ENCODE assay signal across 1 cellular context in the genomic region with DNA sequence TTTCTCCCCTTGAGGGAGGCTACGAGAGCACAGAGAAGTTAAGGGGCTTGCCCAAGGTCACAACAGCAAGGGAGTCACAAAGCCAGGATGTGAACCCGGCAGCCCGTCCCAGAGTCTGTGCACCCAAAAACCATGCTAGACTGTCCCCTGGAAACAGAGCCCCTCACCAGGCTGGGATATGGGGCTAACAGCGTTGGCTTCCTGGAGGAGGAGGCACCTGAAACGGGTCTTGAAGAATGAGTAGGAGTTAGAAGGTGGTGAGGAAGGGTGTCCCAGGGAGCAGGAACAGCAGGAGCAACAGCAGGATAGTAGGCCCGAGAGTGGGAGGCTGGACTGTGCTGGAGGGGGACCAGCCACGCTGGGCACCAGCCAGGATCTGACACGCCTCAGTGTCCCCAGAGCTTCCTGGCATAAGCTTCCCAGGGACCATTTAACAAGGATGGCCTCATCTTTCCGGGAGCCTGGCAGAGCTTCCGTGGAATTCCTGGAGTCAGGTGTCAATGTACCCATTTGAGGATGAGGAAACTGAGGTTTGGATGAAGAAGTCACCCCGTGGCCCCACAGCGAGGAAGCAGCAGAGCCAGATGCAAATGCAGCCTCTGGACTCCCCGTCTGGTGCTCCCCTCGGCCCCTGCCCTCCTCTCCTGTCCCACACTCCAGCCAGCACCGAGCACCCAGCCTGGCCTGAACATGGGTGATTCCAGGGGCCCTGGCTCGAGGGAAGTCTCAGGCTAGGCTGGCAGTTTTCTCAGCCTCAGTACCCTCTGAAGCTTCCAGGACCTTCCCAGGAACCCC.
TF ChIP-seq lines count a peak whose summit lies in the region.

No MANE protein-coding gene starts in this region.

TF ChIP-seq in K562, 482 proteins besides CTCF, POLR2A, EP300 and RAD21:
- peak; percentile 83 for TF ChIP-seq ZFP36 (IDR thresholded peaks at IDR 0.05; ENCODE audit: low read depth, low read length, partially characterized antibody)
- TF ChIP-seq ZNF3 (CRISPR knock-in tag; IDR thresholded peaks at IDR 0.05): no peak
- TF ChIP-seq, protein P1, sequence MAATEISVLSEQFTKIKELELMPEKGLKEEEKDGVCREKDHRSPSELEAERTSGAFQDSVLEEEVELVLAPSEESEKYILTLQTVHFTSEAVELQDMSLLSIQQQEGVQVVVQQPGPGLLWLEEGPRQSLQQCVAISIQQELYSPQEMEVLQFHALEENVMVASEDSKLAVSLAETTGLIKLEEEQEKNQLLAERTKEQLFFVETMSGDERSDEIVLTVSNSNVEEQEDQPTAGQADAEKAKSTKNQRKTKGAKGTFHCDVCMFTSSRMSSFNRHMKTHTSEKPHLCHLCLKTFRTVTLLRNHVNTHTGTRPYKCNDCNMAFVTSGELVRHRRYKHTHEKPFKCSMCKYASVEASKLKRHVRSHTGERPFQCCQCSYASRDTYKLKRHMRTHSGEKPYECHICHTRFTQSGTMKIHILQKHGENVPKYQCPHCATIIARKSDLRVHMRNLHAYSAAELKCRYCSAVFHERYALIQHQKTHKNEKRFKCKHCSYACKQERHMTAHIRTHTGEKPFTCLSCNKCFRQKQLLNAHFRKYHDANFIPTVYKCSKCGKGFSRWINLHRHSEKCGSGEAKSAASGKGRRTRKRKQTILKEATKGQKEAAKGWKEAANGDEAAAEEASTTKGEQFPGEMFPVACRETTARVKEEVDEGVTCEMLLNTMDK (IDR thresholded peaks at IDR 0.05; ENCODE audit: borderline replicate concordance, insufficient read depth, low read depth, low read length, poor library complexity, severe bottlenecking): no peak
- TF ChIP-seq SAFB2 (IDR thresholded peaks at IDR 0.05; ENCODE audit: borderline replicate concordance, low read depth, low read length, severe bottlenecking): no peak
- no peak for TF ChIP-seq NCOA2 (IDR thresholded peaks at IDR 0.05; ENCODE audit: partially characterized antibody in 2 of 2)
